1 cellular context compared by ENCODE assay signal in genomic region chr2:70403267-70404053, GRCh38.
TF ChIP-seq lines count a peak whose summit lies in the region.

No MANE protein-coding gene starts in this region.

TF ChIP-seq in GM23338, 12 proteins besides CTCF, POLR2A, EP300 and RAD21 (continued from another document):
- TF ChIP-seq REST (IDR thresholded peaks at IDR 0.05; ENCODE audit: unreplicated experiment) = no peak
